Comparison of ENCODE assay signal across 22 cellular contexts in genomic region chr11:62055970-62056369, GRCh38.
"Had no signal": no experiment of that assay in that cellular context is flagged by ENCODE, and none has a peak within 500 bp of the region (broad histone marks: within the 10 kb centered on the region; RNA-seq: fewer than 3 reads in every experiment).

No MANE protein-coding gene starts in this region.

- ATAC-seq: HepG2, T-cell had no signal

- H3K9ac ChIP-seq: KMS-11, SK-N-SH had no signal

- H3K36me3 Mint-ChIP-seq: T-cell had no signal

- H3K4me2 ChIP-seq: KMS-11, SK-N-SH had no signal

- DNase-seq: IMR-90, MG63, NCI-H1092, NCI-H1436, NCI-H187, NCI-H2029, NCI-H2081 treated with DMSO at 0.1 percent for 48 hours, NCI-H2171, NCI-H226, NCI-H446, NCI-H510A, NCI-H524 treated with DMSO at 0.1 percent for 48 hours, NCI-H69, NCI-H774, Right ventricle myocardium superior, RPMI8226, SK-N-SH, SW 1271, T-cell had no signal

- H3K4me1 Mint-ChIP-seq: T-cell had no signal

- H3K9me3 Mint-ChIP-seq: T-cell had no signal

- H3K4me3 Mint-ChIP-seq: T-cell had no signal

- FAIRE-seq: HepG2, RCC 7860 had no signal

- H3K27ac Mint-ChIP-seq: T-cell had no signal

- H3K36me3 ChIP-seq: MG63 had no signal

- H3K9me3 ChIP-seq: MG63, SK-N-SH had no signal

- H3K27ac ChIP-seq: KMS-11 had no signal

- H3K4me3 ChIP-seq: MG63 had no signal

- H3K27me3 ChIP-seq: MG63 had no signal
